In genomic region chr12:122843472-122843871, GRCh38 we compare ENCODE assay signal across 28 cellular contexts. TPM values are rescaled to one million over a fixed set of nuclear protein-coding genes. Genes with fewer than 3 reads are reported as not detected.
DNase-seq lines count a peak whose midpoint lies in the region; ATAC-seq and TF ChIP-seq lines count a peak whose summit lies in the region.
"Had no signal": no experiment of that assay in that cellular context is flagged by ENCODE, and none has a peak within 500 bp of the region (broad histone marks: within the 10 kb centered on the region; RNA-seq: fewer than 3 reads in every experiment).

No MANE protein-coding gene starts in this region.

- DNase-seq in right atrium auricular region (ENCODE audit: low spot score) (no peak), left cardiac atrium (no peak), NCI-H2029 treated with DMSO at 0.1 percent for 48 hours (lab: John Stamatoyannopoulos, UW) (no peak), DMS153 (lab: John Stamatoyannopoulos, UW) (no peak), NCI-H2081 treated with DMSO at 0.1 percent for 48 hours (lab: John Stamatoyannopoulos, UW) (no peak)
- DNase-seq: activated CD4-positive, alpha-beta memory T cell treated with anti-CD3 and anti-CD28 coated beads, Interleukin-2, amount 10 ng/mL, durations not matched to agents 7 days and 5 days; activated naive CD4-positive, alpha-beta T cell treated with anti-CD3 and anti-CD28 coated beads, Interleukin-2, amount 50 U/mL, for 16 hours; CD8-positive, alpha-beta T cell; cortex of kidney; glutamatergic neuron; NCI-H1092; NCI-H187; NCI-H526; NK-92 treated with Interleukin-12 subunit alpha and Interleukin-12 subunit beta, amount 100 ng/mL, for 24 hours; PC-3; sigmoid colon; stimulated activated CD4-positive, alpha-beta T cell treated with anti-CD3 and anti-CD28 coated beads, Interleukin-12 subunit alpha, Interleukin-12 subunit beta, amount 100 ng/mL, for 4 hours; stimulated activated CD4-positive, alpha-beta T cell treated with anti-CD3 and anti-CD28 coated beads, Interleukin-2, amount 100 ng/mL, for 48 hours; SW 1271 had no signal

- H3K27me3 Mint-ChIP-seq in nephron (ENCODE audit: low read depth), result peaks cover 14% of the 10 kb centered on the region
- H3K27me3 Mint-ChIP-seq: activated CD4-positive, alpha-beta memory T cell treated with anti-CD3 and anti-CD28 coated beads, Interleukin-2, amount 10 ng/mL, durations not matched to agents 7 days and 5 days; activated T-helper 17 cell treated with anti-CD3 and anti-CD28 coated beads, Interleukin-2, amount 50 U/mL, for 72 hours; natural killer cell treated with Interleukin-12 subunit alpha and Interleukin-12 subunit beta and Interleukin-15 and Interleukin-18, amount 100 ng/mL, for 72 hours; type B pancreatic cell had no signal

- H3K4me3 Mint-ChIP-seq in nephron, result no peak overlapping the region
- H3K4me3 Mint-ChIP-seq: activated CD4-positive, alpha-beta memory T cell treated with anti-CD3 and anti-CD28 coated beads, Interleukin-2, amount 10 ng/mL, durations not matched to agents 7 days and 5 days; activated T-helper 17 cell treated with anti-CD3 and anti-CD28 coated beads, Interleukin-2, amount 50 U/mL, for 72 hours; CD8-positive, alpha-beta T cell; natural killer cell treated with Interleukin-12 subunit alpha and Interleukin-12 subunit beta and Interleukin-15 and Interleukin-18, amount 100 ng/mL, for 72 hours; type B pancreatic cell had no signal

- peaks cover 36% of the 10 kb centered on the region for H3K4me1 Mint-ChIP-seq in nephron
- H3K4me1 Mint-ChIP-seq: activated T-helper 17 cell treated with anti-CD3 and anti-CD28 coated beads, Interleukin-2, amount 50 U/mL, for 72 hours had no signal

- H3K9me3 Mint-ChIP-seq in nephron, result no peaks in the 10 kb centered on the region
- H3K9me3 Mint-ChIP-seq: activated CD4-positive, alpha-beta memory T cell treated with anti-CD3 and anti-CD28 coated beads, Interleukin-2, amount 10 ng/mL, durations not matched to agents 7 days and 5 days; activated T-helper 17 cell treated with anti-CD3 and anti-CD28 coated beads, Interleukin-2, amount 50 U/mL, for 72 hours; CD8-positive, alpha-beta T cell; natural killer cell treated with Interleukin-12 subunit alpha and Interleukin-12 subunit beta and Interleukin-15 and Interleukin-18, amount 100 ng/mL, for 72 hours; type B pancreatic cell had no signal

- intact Hi-C loops in left cardiac atrium (cut with DNase I), result no loop called here

- TF ChIP-seq CTCF in right atrium auricular region (IDR thresholded peaks at IDR 0.05) (no peak), nephron (IDR thresholded peaks at IDR 0.05; ENCODE audit: unreplicated experiment in 3 of 3) (no peak)

- H3K36me3 ChIP-seq in right atrium auricular region, result no peaks in the 10 kb centered on the region
- H3K36me3 ChIP-seq: sigmoid colon had no signal

- H3K27me3 ChIP-seq in right atrium auricular region, result no peaks in the 10 kb centered on the region
- H3K27me3 ChIP-seq: sigmoid colon had no signal

- peaks cover 0 to 71% of the 10 kb centered on the region in 2 donors for H3K4me1 ChIP-seq in right atrium auricular region
- H3K4me1 ChIP-seq: sigmoid colon had no signal

- H3K27ac Mint-ChIP-seq in nephron, result peak overlapping the region; percentile 27 to 44 (median 40)
- H3K27ac Mint-ChIP-seq: activated CD4-positive, alpha-beta memory T cell treated with anti-CD3 and anti-CD28 coated beads, Interleukin-2, amount 10 ng/mL, durations not matched to agents 7 days and 5 days; activated T-helper 17 cell treated with anti-CD3 and anti-CD28 coated beads, Interleukin-2, amount 50 U/mL, for 72 hours; CD8-positive, alpha-beta T cell; natural killer cell treated with Interleukin-12 subunit alpha and Interleukin-12 subunit beta and Interleukin-15 and Interleukin-18, amount 100 ng/mL, for 72 hours; type B pancreatic cell had no signal

- H3K4me3 ChIP-seq in right atrium auricular region, result no peak overlapping the region
- H3K4me3 ChIP-seq: K562, mucosa of descending colon, sigmoid colon had no signal

- H3K27ac ChIP-seq in right atrium auricular region (peak overlapping the region; percentile 87 to 94), cingulate gyrus (ENCODE audit: low read depth, low read length) (peak overlapping the region; percentile 99), temporal lobe (ENCODE audit: low read depth, low read length) (peak overlapping the region; percentile 100)
- H3K27ac ChIP-seq: parathyroid adenoma had no signal

- H3K9me3 ChIP-seq in right atrium auricular region, result no peaks in the 10 kb centered on the region
- H3K9me3 ChIP-seq: mucosa of descending colon, sigmoid colon had no signal

- H3K36me3 Mint-ChIP-seq in nephron (ENCODE audit: low read depth), result peaks cover 6% of the 10 kb centered on the region
- H3K36me3 Mint-ChIP-seq: natural killer cell treated with Interleukin-12 subunit alpha and Interleukin-12 subunit beta and Interleukin-15 and Interleukin-18, amount 100 ng/mL, for 72 hours; type B pancreatic cell had no signal

- no peak for ATAC-seq in left cardiac atrium
- ATAC-seq: activated T-helper 17 cell treated with anti-CD3 and anti-CD28 coated beads, Interleukin-2, amount 50 U/mL, for 72 hours; CD8-positive, alpha-beta T cell; mucosa of descending colon; natural killer cell treated with Interleukin-12 subunit alpha and Interleukin-12 subunit beta and Interleukin-15 and Interleukin-18, amount 100 ng/mL, for 72 hours; PC-3 had no signal

RNA-seq across cellular contexts. Expression of gene HIP1R, which starts 8.2 kb away (rescaled TPM):
- total RNA-seq in right atrium auricular region, result 10 to 100 TPM; 32.4 to 43.8 TPM
- total RNA-seq in left cardiac atrium, result 10 to 100 TPM; 24.9 to 38.9 TPM
- total RNA-seq in temporal lobe, result 75.7 TPM

RNA-seq across cellular contexts. Expression of gene VPS37B, which starts 52.5 kb away (rescaled TPM):
- 10 to 100 TPM; 28.5 to 41.1 TPM for total RNA-seq in right atrium auricular region
- 10 to 100 TPM; 20.5 to 22.7 TPM for total RNA-seq in left cardiac atrium
- total RNA-seq in temporal lobe, result 21.9 TPM
